Comparison of ENCODE assay signal across 1 cellular context in the genomic region with DNA sequence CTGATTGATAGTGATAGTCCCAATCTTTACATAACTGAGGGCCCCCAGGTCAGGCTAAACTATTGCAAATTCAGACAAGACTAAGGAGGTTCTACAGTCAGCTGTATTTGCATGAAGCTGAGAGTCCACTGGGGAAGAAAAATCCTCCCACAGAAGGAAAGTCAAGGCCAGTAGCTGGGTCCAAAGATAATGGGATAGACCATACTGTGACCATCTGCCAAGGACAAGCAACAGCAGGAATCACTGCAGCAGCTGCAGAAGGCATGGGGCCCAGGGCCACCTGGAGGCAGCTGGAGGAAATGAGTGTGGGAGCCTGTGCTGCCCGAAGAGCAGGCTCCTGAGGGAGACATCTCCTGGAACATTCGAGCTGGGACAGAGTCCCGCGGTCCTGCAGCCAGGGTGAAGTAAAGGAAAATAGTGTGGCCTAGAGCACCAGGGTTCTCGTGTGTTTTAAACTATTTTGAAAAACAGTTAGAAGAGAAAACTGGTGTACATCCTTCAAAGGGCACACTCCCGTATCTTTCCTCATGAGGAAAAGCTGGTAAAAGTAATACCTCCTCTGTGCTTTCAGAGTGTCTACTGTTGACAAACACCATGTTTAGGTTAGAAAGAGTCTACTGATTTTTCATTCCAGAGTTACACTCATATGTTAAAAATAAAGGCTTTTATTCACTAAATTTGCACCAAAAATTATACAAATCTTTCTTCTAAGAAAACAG.
TF ChIP-seq lines count a peak whose summit lies in the region.

No MANE protein-coding gene starts in this region.

TF ChIP-seq in K562, 482 proteins besides CTCF, POLR2A, EP300 and RAD21 (continued from another document and continues in another):
- no peak for TF ChIP-seq MXI1 (IDR thresholded peaks at IDR 0.05; ENCODE audit: low read depth, low read length)
- no peak for TF ChIP-seq MCM7 (IDR thresholded peaks at IDR 0.05)
- no peak for TF ChIP-seq DPF2 (IDR thresholded peaks at IDR 0.05)
- no peak for TF ChIP-seq CREB1 (IDR thresholded peaks at IDR 0.05)
- no peak for TF ChIP-seq CREB1 (CRISPR knock-in tag; IDR thresholded peaks at IDR 0.05)
- TF ChIP-seq BMI1 (IDR thresholded peaks at IDR 0.05; ENCODE audit: low read length): no peak
- TF ChIP-seq NR3C1 (CRISPR knock-in tag; IDR thresholded peaks at IDR 0.05): no peak
- TF ChIP-seq ZNF76 (CRISPR knock-in tag; IDR thresholded peaks at IDR 0.05; ENCODE audit: borderline replicate concordance): no peak
- TF ChIP-seq POLR2H (tag; IDR thresholded peaks at IDR 0.05; ENCODE audit: low read depth): no peak
- TF ChIP-seq STAG1 (CRISPR knock-in tag; IDR thresholded peaks at IDR 0.05; ENCODE audit: borderline replicate concordance): peak; percentile 46; the same call in 1 of the 2 replicates
- no peak for TF ChIP-seq ZNF589 (CRISPR knock-in tag; IDR thresholded peaks at IDR 0.05; ENCODE audit: low read depth)
- no peak for TF ChIP-seq ATF1 (CRISPR knock-in tag; IDR thresholded peaks at IDR 0.05)
- no peak for TF ChIP-seq ATF1 (tag; IDR thresholded peaks at IDR 0.05)
- TF ChIP-seq ZNF764 (CRISPR knock-in tag; IDR thresholded peaks at IDR 0.05; ENCODE audit: low read depth): no peak
- no peak for TF ChIP-seq ZBED1 (IDR thresholded peaks at IDR 0.05)
- TF ChIP-seq KDM2B (CRISPR knock-in tag; IDR thresholded peaks at IDR 0.05): no peak
- TF ChIP-seq, protein P1, sequence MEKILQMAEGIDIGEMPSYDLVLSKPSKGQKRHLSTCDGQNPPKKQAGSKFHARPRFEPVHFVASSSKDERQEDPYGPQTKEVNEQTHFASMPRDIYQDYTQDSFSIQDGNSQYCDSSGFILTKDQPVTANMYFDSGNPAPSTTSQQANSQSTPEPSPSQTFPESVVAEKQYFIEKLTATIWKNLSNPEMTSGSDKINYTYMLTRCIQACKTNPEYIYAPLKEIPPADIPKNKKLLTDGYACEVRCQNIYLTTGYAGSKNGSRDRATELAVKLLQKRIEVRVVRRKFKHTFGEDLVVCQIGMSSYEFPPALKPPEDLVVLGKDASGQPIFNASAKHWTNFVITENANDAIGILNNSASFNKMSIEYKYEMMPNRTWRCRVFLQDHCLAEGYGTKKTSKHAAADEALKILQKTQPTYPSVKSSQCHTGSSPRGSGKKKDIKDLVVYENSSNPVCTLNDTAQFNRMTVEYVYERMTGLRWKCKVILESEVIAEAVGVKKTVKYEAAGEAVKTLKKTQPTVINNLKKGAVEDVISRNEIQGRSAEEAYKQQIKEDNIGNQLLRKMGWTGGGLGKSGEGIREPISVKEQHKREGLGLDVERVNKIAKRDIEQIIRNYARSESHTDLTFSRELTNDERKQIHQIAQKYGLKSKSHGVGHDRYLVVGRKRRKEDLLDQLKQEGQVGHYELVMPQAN (IDR thresholded peaks at IDR 0.05; ENCODE audit: borderline replicate concordance): no peak
- TF ChIP-seq TARDBP (IDR thresholded peaks at IDR 0.05): no peak
- no peak for TF ChIP-seq MAFK (IDR thresholded peaks at IDR 0.05; ENCODE audit: low read length)
- no peak for TF ChIP-seq ZNF217 (CRISPR knock-in tag; IDR thresholded peaks at IDR 0.05)
- TF ChIP-seq, protein P2, sequence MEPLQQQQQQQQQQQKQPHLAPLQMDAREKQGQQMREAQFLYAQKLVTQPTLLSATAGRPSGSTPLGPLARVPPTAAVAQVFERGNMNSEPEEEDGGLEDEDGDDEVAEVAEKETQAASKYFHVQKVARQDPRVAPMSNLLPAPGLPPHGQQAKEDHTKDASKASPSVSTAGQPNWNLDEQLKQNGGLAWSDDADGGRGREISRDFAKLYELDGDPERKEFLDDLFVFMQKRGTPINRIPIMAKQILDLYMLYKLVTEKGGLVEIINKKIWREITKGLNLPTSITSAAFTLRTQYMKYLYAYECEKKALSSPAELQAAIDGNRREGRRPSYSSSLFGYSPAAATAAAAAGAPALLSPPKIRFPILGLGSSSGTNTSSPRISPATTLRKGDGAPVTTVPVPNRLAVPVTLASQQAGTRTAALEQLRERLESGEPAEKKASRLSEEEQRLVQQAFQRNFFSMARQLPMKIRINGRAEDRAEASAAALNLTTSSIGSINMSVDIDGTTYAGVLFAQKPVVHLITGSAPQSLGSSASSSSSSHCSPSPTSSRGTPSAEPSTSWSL (CRISPR knock-in tag; IDR thresholded peaks at IDR 0.05; ENCODE audit: borderline replicate concordance): no peak
- TF ChIP-seq, protein P3, sequence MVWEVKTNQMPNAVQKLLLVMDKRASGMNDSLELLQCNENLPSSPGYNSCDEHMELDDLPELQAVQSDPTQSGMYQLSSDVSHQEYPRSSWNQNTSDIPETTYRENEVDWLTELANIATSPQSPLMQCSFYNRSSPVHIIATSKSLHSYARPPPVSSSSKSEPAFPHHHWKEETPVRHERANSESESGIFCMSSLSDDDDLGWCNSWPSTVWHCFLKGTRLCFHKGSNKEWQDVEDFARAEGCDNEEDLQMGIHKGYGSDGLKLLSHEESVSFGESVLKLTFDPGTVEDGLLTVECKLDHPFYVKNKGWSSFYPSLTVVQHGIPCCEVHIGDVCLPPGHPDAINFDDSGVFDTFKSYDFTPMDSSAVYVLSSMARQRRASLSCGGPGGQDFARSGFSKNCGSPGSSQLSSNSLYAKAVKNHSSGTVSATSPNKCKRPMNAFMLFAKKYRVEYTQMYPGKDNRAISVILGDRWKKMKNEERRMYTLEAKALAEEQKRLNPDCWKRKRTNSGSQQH (CRISPR knock-in tag; IDR thresholded peaks at IDR 0.05): no peak
- TF ChIP-seq, protein P4, sequence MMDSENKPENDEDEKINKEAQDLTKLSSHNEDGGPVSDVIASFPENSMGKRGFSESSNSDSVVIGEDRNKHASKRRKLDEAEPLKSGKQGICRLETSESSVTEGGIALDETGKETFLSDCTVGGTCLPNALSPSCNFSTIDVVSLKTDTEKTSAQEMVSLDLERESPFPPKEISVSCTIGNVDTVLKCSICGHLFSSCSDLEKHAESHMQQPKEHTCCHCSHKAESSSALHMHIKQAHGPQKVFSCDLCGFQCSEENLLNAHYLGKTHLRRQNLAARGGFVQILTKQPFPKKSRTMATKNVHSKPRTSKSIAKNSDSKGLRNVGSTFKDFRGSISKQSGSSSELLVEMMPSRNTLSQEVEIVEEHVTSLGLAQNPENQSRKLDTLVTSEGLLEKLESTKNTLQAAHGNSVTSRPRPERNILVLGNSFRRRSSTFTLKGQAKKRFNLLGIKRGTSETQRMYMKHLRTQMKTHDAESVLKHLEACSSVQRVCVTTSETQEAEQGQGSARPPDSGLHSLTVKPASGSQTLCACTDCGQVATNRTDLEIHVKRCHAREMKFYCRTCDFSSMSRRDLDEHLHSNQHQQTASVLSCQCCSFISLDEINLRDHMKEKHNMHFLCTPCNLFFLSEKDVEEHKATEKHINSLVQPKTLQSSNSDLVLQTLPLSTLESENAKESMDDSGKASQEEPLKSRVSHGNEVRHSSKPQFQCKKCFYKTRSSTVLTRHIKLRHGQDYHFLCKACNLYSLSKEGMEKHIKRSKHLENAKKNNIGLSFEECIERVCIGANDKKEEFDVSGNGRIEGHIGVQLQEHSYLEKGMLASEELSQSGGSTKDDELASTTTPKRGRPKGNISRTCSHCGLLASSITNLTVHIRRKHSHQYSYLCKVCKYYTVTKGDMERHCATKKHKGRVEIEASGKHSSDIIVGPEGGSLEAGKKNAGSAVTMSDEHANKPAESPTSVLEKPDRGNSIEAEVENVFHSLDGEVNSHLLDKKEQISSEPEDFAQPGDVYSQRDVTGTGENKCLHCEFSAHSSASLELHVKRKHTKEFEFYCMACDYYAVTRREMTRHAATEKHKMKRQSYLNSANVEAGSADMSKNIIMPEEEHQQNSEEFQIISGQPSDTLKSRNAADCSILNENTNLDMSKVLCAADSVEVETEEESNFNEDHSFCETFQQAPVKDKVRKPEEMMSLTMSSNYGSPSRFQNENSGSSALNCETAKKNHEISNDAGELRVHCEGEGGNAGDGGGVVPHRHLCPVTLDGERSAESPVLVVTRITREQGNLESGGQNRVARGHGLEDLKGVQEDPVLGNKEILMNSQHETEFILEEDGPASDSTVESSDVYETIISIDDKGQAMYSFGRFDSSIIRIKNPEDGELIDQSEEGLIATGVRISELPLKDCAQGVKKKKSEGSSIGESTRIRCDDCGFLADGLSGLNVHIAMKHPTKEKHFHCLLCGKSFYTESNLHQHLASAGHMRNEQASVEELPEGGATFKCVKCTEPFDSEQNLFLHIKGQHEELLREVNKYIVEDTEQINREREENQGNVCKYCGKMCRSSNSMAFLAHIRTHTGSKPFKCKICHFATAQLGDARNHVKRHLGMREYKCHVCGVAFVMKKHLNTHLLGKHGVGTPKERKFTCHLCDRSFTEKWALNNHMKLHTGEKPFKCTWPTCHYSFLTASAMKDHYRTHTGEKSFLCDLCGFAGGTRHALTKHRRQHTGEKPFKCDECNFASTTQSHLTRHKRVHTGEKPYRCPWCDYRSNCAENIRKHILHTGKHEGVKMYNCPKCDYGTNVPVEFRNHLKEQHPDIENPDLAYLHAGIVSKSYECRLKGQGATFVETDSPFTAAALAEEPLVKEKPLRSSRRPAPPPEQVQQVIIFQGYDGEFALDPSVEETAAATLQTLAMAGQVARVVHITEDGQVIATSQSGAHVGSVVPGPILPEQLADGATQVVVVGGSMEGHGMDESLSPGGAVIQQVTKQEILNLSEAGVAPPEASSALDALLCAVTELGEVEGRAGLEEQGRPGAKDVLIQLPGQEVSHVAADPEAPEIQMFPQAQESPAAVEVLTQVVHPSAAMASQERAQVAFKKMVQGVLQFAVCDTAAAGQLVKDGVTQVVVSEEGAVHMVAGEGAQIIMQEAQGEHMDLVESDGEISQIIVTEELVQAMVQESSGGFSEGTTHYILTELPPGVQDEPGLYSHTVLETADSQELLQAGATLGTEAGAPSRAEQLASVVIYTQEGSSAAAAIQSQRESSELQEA (IDR thresholded peaks at IDR 0.05; ENCODE audit: low read depth): no peak
- no peak for TF ChIP-seq FOXM1 (IDR thresholded peaks at IDR 0.05; ENCODE audit: low read depth)
- TF ChIP-seq FOXM1 (CRISPR knock-in tag; IDR thresholded peaks at IDR 0.05; ENCODE audit: low read depth): no peak
- TF ChIP-seq ELF4 (CRISPR knock-in tag; IDR thresholded peaks at IDR 0.05): no peak
- no peak for TF ChIP-seq ZSCAN32 (CRISPR knock-in tag; IDR thresholded peaks at IDR 0.05)
- 0 out of 2 replicates have a peak, but pooled peaks have one; percentile 55 for TF ChIP-seq GABPB1 (CRISPR knock-in tag; IDR thresholded peaks at IDR 0.05)
- TF ChIP-seq KLF6 (CRISPR knock-in tag; IDR thresholded peaks at IDR 0.05; ENCODE audit: borderline replicate concordance): no peak
- peak; percentile 68 for TF ChIP-seq TCF3 (CRISPR knock-in tag; IDR thresholded peaks at IDR 0.05)
- TF ChIP-seq DIDO1 (tag; IDR thresholded peaks at IDR 0.05; ENCODE audit: low read depth): no peak
- TF ChIP-seq CBX2 (IDR thresholded peaks at IDR 0.05; ENCODE audit: insufficient read depth, low read length, poor library complexity, severe bottlenecking): no peak
- TF ChIP-seq, protein P5, sequence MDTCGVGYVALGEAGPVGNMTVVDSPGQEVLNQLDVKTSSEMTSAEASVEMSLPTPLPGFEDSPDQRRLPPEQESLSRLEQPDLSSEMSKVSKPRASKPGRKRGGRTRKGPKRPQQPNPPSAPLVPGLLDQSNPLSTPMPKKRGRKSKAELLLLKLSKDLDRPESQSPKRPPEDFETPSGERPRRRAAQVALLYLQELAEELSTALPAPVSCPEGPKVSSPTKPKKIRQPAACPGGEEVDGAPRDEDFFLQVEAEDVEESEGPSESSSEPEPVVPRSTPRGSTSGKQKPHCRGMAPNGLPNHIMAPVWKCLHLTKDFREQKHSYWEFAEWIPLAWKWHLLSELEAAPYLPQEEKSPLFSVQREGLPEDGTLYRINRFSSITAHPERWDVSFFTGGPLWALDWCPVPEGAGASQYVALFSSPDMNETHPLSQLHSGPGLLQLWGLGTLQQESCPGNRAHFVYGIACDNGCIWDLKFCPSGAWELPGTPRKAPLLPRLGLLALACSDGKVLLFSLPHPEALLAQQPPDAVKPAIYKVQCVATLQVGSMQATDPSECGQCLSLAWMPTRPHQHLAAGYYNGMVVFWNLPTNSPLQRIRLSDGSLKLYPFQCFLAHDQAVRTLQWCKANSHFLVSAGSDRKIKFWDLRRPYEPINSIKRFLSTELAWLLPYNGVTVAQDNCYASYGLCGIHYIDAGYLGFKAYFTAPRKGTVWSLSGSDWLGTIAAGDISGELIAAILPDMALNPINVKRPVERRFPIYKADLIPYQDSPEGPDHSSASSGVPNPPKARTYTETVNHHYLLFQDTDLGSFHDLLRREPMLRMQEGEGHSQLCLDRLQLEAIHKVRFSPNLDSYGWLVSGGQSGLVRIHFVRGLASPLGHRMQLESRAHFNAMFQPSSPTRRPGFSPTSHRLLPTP (IDR thresholded peaks at IDR 0.05; ENCODE audit: borderline replicate concordance, extremely low read depth, insufficient read length): no peak
- TF ChIP-seq ETV6 (IDR thresholded peaks at IDR 0.05; ENCODE audit: borderline replicate concordance in 1 of 2, low read depth in 2 of 2, low read length in 1 of 2): no peak
- TF ChIP-seq ETV6 (CRISPR knock-in tag; IDR thresholded peaks at IDR 0.05; ENCODE audit: borderline replicate concordance): no peak
- TF ChIP-seq, protein P6, sequence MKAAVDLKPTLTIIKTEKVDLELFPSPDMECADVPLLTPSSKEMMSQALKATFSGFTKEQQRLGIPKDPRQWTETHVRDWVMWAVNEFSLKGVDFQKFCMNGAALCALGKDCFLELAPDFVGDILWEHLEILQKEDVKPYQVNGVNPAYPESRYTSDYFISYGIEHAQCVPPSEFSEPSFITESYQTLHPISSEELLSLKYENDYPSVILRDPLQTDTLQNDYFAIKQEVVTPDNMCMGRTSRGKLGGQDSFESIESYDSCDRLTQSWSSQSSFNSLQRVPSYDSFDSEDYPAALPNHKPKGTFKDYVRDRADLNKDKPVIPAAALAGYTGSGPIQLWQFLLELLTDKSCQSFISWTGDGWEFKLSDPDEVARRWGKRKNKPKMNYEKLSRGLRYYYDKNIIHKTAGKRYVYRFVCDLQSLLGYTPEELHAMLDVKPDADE (conservative IDR thresholded peaks at IDR 0.05; ENCODE audit: control insufficient read depth, low read depth, low read length): no peak
- TF ChIP-seq CBX3 (IDR thresholded peaks at IDR 0.05; ENCODE audit: borderline replicate concordance in 1 of 2, low read length in 2 of 2): no peak
- no peak for TF ChIP-seq NCOA1 (IDR thresholded peaks at IDR 0.05; ENCODE audit: low read depth)
- no peak for TF ChIP-seq ZNF785 (CRISPR knock-in tag; IDR thresholded peaks at IDR 0.05)
- no peak for TF ChIP-seq GTF2A2 (tag; IDR thresholded peaks at IDR 0.05)
- TF ChIP-seq HNRNPK (IDR thresholded peaks at IDR 0.05; ENCODE audit: low read depth, low read length, poor library complexity, severe bottlenecking): no peak
- no peak for TF ChIP-seq SP2 (IDR thresholded peaks at IDR 0.05; ENCODE audit: extremely low read depth, low read depth, low read length, poor library complexity, severe bottlenecking)
- TF ChIP-seq ZNF384 (IDR thresholded peaks at IDR 0.05; ENCODE audit: low read depth, low read length): no peak; the same call in 1 of the 2 replicates
- TF ChIP-seq DMBX1 (CRISPR knock-in tag; IDR thresholded peaks at IDR 0.05; ENCODE audit: borderline replicate concordance): 0 out of 2 replicates have a peak, but pooled peaks have one; percentile 39
- TF ChIP-seq HMGN3 (IDR thresholded peaks at IDR 0.05; ENCODE audit: borderline replicate concordance, extremely low read depth, insufficient read length, low read depth, low read length): no peak
- peak; percentile 70; the same call in 1 of the 2 replicates for TF ChIP-seq CTBP1 (IDR thresholded peaks at IDR 0.05; ENCODE audit: borderline replicate concordance)
- no peak for TF ChIP-seq STAT5A (IDR thresholded peaks at IDR 0.05; ENCODE audit: borderline replicate concordance, low read length)
- no peak for TF ChIP-seq ZKSCAN3 (CRISPR knock-in tag; IDR thresholded peaks at IDR 0.05)
- no peak for TF ChIP-seq HDAC8 (tag; IDR thresholded peaks at IDR 0.05)
- TF ChIP-seq CHD4 (IDR thresholded peaks at IDR 0.05; ENCODE audit: insufficient read depth, insufficient replicate concordance, low read depth, low read length, poor library complexity, severe bottlenecking): no peak
- TF ChIP-seq POLR2AphosphoS5 (IDR thresholded peaks at IDR 0.05; ENCODE audit: control insufficient read depth, insufficient read depth, low read depth, low read length): no peak
